In the genomic region with DNA sequence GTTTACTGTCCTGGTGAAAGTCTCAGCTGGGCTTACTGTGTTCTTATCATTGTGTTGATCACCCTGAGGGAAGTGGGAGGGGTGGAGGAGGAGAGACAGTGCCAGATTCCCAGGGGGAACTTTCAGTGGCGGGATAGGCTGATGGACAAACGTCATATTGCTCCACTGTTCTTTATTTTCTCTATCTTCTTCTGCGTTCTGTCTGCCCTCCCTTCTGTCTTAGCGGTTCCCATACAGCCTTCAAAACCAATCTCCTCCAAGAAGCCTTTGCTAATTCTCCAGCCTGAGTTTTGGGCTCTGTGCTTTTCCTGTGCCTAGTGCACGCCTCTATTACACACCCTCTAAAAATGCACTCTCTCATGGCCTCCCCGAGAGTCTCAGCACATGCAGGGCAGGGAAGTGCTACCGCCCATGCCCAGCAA, we compare ENCODE assay signal across 1 cellular context.
TF ChIP-seq lines count a peak whose summit lies in the region.

No MANE protein-coding gene starts in this region.

TF ChIP-seq in IMR-90, 13 proteins besides CTCF, POLR2A, EP300 and RAD21:
- TF ChIP-seq FOS (IDR thresholded peaks at IDR 0.05; ENCODE audit: low read depth, low read length) (no peak), MXI1 (IDR thresholded peaks at IDR 0.05; ENCODE audit: borderline replicate concordance, low read depth, low read length) (no peak)
- TF ChIP-seq, protein P1, sequence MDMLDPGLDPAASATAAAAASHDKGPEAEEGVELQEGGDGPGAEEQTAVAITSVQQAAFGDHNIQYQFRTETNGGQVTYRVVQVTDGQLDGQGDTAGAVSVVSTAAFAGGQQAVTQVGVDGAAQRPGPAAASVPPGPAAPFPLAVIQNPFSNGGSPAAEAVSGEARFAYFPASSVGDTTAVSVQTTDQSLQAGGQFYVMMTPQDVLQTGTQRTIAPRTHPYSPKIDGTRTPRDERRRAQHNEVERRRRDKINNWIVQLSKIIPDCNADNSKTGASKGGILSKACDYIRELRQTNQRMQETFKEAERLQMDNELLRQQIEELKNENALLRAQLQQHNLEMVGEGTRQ (IDR thresholded peaks at IDR 0.05; ENCODE audit: low read depth, low read length), result no peak
- TF ChIP-seq, protein P2, sequence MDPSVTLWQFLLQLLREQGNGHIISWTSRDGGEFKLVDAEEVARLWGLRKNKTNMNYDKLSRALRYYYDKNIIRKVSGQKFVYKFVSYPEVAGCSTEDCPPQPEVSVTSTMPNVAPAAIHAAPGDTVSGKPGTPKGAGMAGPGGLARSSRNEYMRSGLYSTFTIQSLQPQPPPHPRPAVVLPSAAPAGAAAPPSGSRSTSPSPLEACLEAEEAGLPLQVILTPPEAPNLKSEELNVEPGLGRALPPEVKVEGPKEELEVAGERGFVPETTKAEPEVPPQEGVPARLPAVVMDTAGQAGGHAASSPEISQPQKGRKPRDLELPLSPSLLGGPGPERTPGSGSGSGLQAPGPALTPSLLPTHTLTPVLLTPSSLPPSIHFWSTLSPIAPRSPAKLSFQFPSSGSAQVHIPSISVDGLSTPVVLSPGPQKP (IDR thresholded peaks at IDR 0.05; ENCODE audit: borderline replicate concordance, low read depth, low read length), result no peak
